ENCODE assay signal across 8 cellular contexts in the genomic region with DNA sequence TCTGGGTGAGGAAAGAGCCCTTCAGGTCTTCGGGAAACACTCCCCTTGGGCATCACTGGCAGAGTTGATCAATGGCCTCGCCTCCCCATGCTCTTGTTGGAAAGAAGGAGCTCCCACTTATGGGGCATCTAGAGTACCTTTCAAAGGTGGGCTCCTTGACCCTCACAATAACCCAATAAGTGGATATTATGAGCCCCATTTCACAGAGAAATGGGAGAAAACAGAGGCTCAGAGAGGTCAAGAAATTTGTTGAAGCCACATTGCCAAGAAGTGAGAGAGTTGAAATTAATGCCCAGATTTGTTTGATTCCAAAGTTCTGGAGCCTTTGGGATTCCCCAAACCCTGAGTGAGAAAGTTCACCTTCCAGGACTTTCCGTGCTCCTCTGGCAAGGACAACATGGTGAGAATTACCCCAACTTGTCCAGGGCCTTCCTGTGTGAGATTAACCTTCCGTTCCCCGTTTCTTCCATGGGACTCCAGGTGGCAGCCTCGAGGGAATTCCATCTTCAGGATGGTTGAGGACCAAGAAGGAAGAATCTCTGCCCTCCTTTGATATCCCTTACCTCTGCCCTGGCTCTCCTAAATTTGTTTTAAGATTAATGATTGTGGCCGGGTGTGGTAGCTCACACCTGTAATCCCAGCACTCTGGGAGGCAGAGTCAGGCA. TPM values are rescaled to one million over a fixed set of nuclear protein-coding genes. Genes with fewer than 3 reads are reported as not detected.
DNase-seq lines count a peak whose midpoint lies in the region; ATAC-seq and TF ChIP-seq lines count a peak whose summit lies in the region.

No MANE protein-coding gene starts in this region.

- peaks cover 0 to 4% (median 0%) of the 10 kb centered on the region in 11 donors for H3K9me3 Mint-ChIP-seq in naive thymus-derived CD4-positive, alpha-beta T cell

- H3K4me1 Mint-ChIP-seq in naive thymus-derived CD4-positive, alpha-beta T cell: peaks cover 26 to 59% (median 53%) of the 10 kb centered on the region in 7 donors

- H3K27me3 ChIP-seq in AG04450 (ENCODE audit: control insufficient read depth, insufficient read depth, low read length): no peaks in the 10 kb centered on the region
- no peaks in the 10 kb centered on the region for H3K27me3 ChIP-seq in naive thymus-derived CD4-positive, alpha-beta T cell (ENCODE audit: control insufficient read depth in 2 of 2, insufficient read depth in 2 of 2, low read length in 2 of 2)

- POLR2A ChIA-PET in AG04450 (lab: Yijun Ruan, JAX): interaction anchor here (0.7 to 2.3 kb wide), 3 partner anchors 74 to 327 kb away, joined by 3 to 16 read pairs (median 4); partner anchors contain the start of gene ZNF384
- POLR2A ChIA-PET in naive thymus-derived CD4-positive, alpha-beta T cell (lab: Charles Lee): interaction anchor here (0.7 to 3.7 kb wide), 5 partner anchors 11 to 200 kb away, joined by 3 to 25 read pairs (median 3); partner anchors contain the start of genes NOP2 and ZNF384

- peak overlapping the region; percentile 51 to 91 (median 87) for H3K27ac Mint-ChIP-seq in naive thymus-derived CD4-positive, alpha-beta T cell

- H3K27ac ChIP-seq in AG04450 (ENCODE audit: low read depth, low read length) (peak overlapping the region; percentile 65), KOPT-K1 (ENCODE audit: low read depth, low read length, poor library complexity, severe bottlenecking) (peak overlapping the region; percentile 88), cingulate gyrus (ENCODE audit: low read depth, low read length) (peak overlapping the region; percentile 99)
- peak overlapping the region; percentile 64 for H3K27ac ChIP-seq in naive thymus-derived CD4-positive, alpha-beta T cell (ENCODE audit: low read depth, low read length)

- peaks cover 20 to 30% of the 10 kb centered on the region in 2 donors for H3K4me1 ChIP-seq in naive thymus-derived CD4-positive, alpha-beta T cell (ENCODE audit: control insufficient read depth in 2 of 2, insufficient read depth in 2 of 2, low read length in 2 of 2)

- H3K36me3 ChIP-seq in KOPT-K1 (ENCODE audit: insufficient read depth, low read length): peaks cover 13% of the 10 kb centered on the region
- peaks cover 0 to 7% (median 6%) of the 10 kb centered on the region in 3 experiments for H3K36me3 ChIP-seq in naive thymus-derived CD4-positive, alpha-beta T cell (ENCODE audit: control insufficient read depth in 2 of 3, insufficient read depth in 3 of 3, low read length in 3 of 3)

- H3K27me3 Mint-ChIP-seq in naive thymus-derived CD4-positive, alpha-beta T cell: no peaks in the 10 kb centered on the region

- TF ChIP-seq CTCF in AG04450 (IDR thresholded peaks at IDR 0.05; ENCODE audit: low read depth, low read length): no peak

- peak overlapping the region in 6 of 10 donors; percentile 30 to 41 (median 34) for H3K4me3 Mint-ChIP-seq in naive thymus-derived CD4-positive, alpha-beta T cell

- intact Hi-C loops in naive thymus-derived CD4-positive, alpha-beta T cell (cut with micrococcal nuclease): no loop called here

- no peak for ATAC-seq in naive thymus-derived CD4-positive, alpha-beta T cell
- no peak for ATAC-seq in GM19395 (IDR thresholded peaks at IDR 0.05; ENCODE audit: unreplicated experiment)

- peaks cover 0 to 7% (median 0%) of the 10 kb centered on the region in 5 donors for H3K36me3 Mint-ChIP-seq in naive thymus-derived CD4-positive, alpha-beta T cell

- H3K9me3 ChIP-seq in AG04450 (ENCODE audit: control insufficient read depth, insufficient read depth, low read length): no peaks in the 10 kb centered on the region; the same call in 1 of the 2 replicates
- no peaks in the 10 kb centered on the region for H3K9me3 ChIP-seq in KOPT-K1 (ENCODE audit: insufficient read depth, low read length, poor library complexity, severe bottlenecking)
- no peaks in the 10 kb centered on the region for H3K9me3 ChIP-seq in naive thymus-derived CD4-positive, alpha-beta T cell (ENCODE audit: control insufficient read depth in 2 of 3, low read length in 3 of 3)

- no peak for DNase-seq in AG04450 (ENCODE audit: low read depth, low spot score)
- no peak for DNase-seq in naive thymus-derived CD4-positive, alpha-beta T cell
- DNase-seq in A172 (ENCODE audit: low spot score): no peak
- DNase-seq in erythroblast (lab: John Stamatoyannopoulos, UW): no peak
- no peak for DNase-seq in glomerular visceral epithelial cell (ENCODE audit: extremely low spot score)

- no peak overlapping the region for H3K4me3 ChIP-seq in AG04450 (ENCODE audit: low read depth, low read length)
- H3K4me3 ChIP-seq in naive thymus-derived CD4-positive, alpha-beta T cell (ENCODE audit: low read length): no peak overlapping the region

- TF ChIP-seq POLR2A in erythroblast (IDR thresholded peaks at IDR 0.05; ENCODE audit: low read length): no peak

- CTCF ChIA-PET in AG04450 (lab: Charles Lee): interaction anchor here (0.7 to 2.7 kb wide), 9 partner anchors 13 to 211 kb away, joined by 3 to 12 read pairs (median 5); partner anchors contain the start of gene PTMS
- CTCF ChIA-PET in naive thymus-derived CD4-positive, alpha-beta T cell (lab: Charles Lee): interaction anchor here (0.7 to 1.0 kb wide), 6 partner anchors 10 to 348 kb away, joined by 3 to 5 read pairs (median 4); partner anchors contain the start of gene COPS7A

RNA-seq across cellular contexts. Expression of gene CHD4, which starts 7.5 kb away (rescaled TPM):
- 86.3 and 119 TPM in 2 replicates for polyA plus RNA-seq in AG04450 (2011; rRNA removed)
- polyA minus RNA-seq in AG04450 (2011; rRNA and poly(A)+ RNA removed): 235 and 284 TPM in 2 replicates
- total RNA-seq in naive thymus-derived CD4-positive, alpha-beta T cell: 100 to 1,000 TPM; 246 to 387 (median 267) TPM
- polyA plus RNA-seq in naive thymus-derived CD4-positive, alpha-beta T cell: 10 to 100 TPM; 41.8 to 91.4 TPM
- total RNA-seq in A172 (2014; rRNA removed; shearing (Covaris generic)): 164 and 201 TPM in 2 replicates

RNA-seq across cellular contexts. Expression of gene LPAR5, which starts 21.1 kb away (rescaled TPM):
- not detected in 2 replicates for polyA plus RNA-seq in AG04450 (2011; rRNA removed)
- polyA minus RNA-seq in AG04450 (2011; rRNA and poly(A)+ RNA removed): not detected in 2 replicates
- 1 to 10 TPM; 3.3 to 8.3 (median 6.4) TPM for total RNA-seq in naive thymus-derived CD4-positive, alpha-beta T cell
- 1 to 10 TPM; 6.6 to 6.9 TPM for polyA plus RNA-seq in naive thymus-derived CD4-positive, alpha-beta T cell
- 2.5 TPM in 2 replicates for total RNA-seq in A172 (2014; rRNA removed; shearing (Covaris generic))

RNA-seq across cellular contexts. Expression of gene ACRBP, which starts 32.6 kb away (rescaled TPM):
- 0.41 and 0.64 TPM in 2 replicates for polyA plus RNA-seq in AG04450 (2011; rRNA removed)
- polyA minus RNA-seq in AG04450 (2011; rRNA and poly(A)+ RNA removed): 0.78 TPM in 1 of 2 replicates, not detected in the other
- total RNA-seq in naive thymus-derived CD4-positive, alpha-beta T cell: 10 to 100 TPM in 2 of 5 experiments, 1 to 10 TPM in 3; 2.3 to 23.0 (median 6.6) TPM
- polyA plus RNA-seq in naive thymus-derived CD4-positive, alpha-beta T cell: 1 to 10 TPM in 1 of 2 donors, under 1 TPM in 1; 0.27 to 1.1 TPM
- 0.65 TPM in 1 of 2 replicates, not detected in the other for total RNA-seq in A172 (2014; rRNA removed; shearing (Covaris generic))

RNA-seq across cellular contexts. Expression of gene NOP2, which starts 46.6 kb away (rescaled TPM):
- 35.7 and 41.3 TPM in 2 replicates for polyA plus RNA-seq in AG04450 (2011; rRNA removed)
- polyA minus RNA-seq in AG04450 (2011; rRNA and poly(A)+ RNA removed): 31.7 and 43.9 TPM in 2 replicates
- total RNA-seq in naive thymus-derived CD4-positive, alpha-beta T cell: 100 to 1,000 TPM in 1 of 5 experiments, 10 to 100 TPM in 4; 74.4 to 102 (median 87.6) TPM
- polyA plus RNA-seq in naive thymus-derived CD4-positive, alpha-beta T cell: 10 to 100 TPM; 24.2 to 53.7 TPM
- 53.9 and 59.8 TPM in 2 replicates for total RNA-seq in A172 (2014; rRNA removed; shearing (Covaris generic))

RNA-seq across cellular contexts. Expression of gene ING4, which starts 48.3 kb away (rescaled TPM):
- polyA plus RNA-seq in AG04450 (2011; rRNA removed): 58.6 and 66.6 TPM in 2 replicates
- polyA minus RNA-seq in AG04450 (2011; rRNA and poly(A)+ RNA removed): 20.0 and 23.4 TPM in 2 replicates
- total RNA-seq in naive thymus-derived CD4-positive, alpha-beta T cell: 100 to 1,000 TPM in 1 of 5 experiments, 10 to 100 TPM in 4; 33.1 to 101 (median 39.6) TPM
- polyA plus RNA-seq in naive thymus-derived CD4-positive, alpha-beta T cell: 100 to 1,000 TPM; 103 to 106 TPM
- 23.7 and 27.4 TPM in 2 replicates for total RNA-seq in A172 (2014; rRNA removed; shearing (Covaris generic))
